In genomic region chr16:57995721-57996405, GRCh38 we compare ENCODE assay signal across 29 cellular contexts. TPM values are rescaled to one million over a fixed set of nuclear protein-coding genes. Genes with fewer than 3 reads are reported as not detected.
DNase-seq lines count a peak whose midpoint lies in the region; ATAC-seq and TF ChIP-seq lines count a peak whose summit lies in the region.
"Had no signal": no experiment of that assay in that cellular context is flagged by ENCODE, and none has a peak within 500 bp of the region (broad histone marks: within the 10 kb centered on the region; RNA-seq: fewer than 3 reads in every experiment).

No MANE protein-coding gene starts in this region.

- H3K4me3 ChIP-seq in NT2/D1 (ENCODE audit: insufficient read length, low read depth) (no peak overlapping the region), osteoblast (ENCODE audit: insufficient read depth, low read length) (no peak overlapping the region)
- H3K4me3 ChIP-seq in effector memory CD4-positive, alpha-beta T cell (ENCODE audit: insufficient read depth, low read depth, low read length, poor library complexity, severe bottlenecking), result no peak overlapping the region
- H3K4me3 ChIP-seq: heart left ventricle, lung, neural progenitor cell, right lobe of liver, SK-N-MC, uterus had no signal

- no peaks in the 10 kb centered on the region for H3K9me3 Mint-ChIP-seq in T-helper 2 cell treated with Interferon-gamma antibody and Interleukin-4, amounts not matched to agents 5 μg/mL and 100 μg/mL, for 36 hours
- H3K9me3 Mint-ChIP-seq: neural progenitor cell; stimulated activated naive B cell treated with anti-CD40 and anti-IgM and Interleukin-4, amounts not matched to agents 10 μg/mL and 1 μg/mL and 100 μg/mL, for 72 hours had no signal

- H3K36me3 ChIP-seq in NT2/D1 (ENCODE audit: insufficient read depth, insufficient read length, low read length) (peaks cover 40% of the 10 kb centered on the region), osteoblast (ENCODE audit: insufficient read depth, low read length) (peaks cover 35% of the 10 kb centered on the region)
- peaks cover 34% of the 10 kb centered on the region for H3K36me3 ChIP-seq in effector memory CD4-positive, alpha-beta T cell (ENCODE audit: control insufficient read depth, insufficient read depth, low read length)
- H3K36me3 ChIP-seq: neural progenitor cell, uterus had no signal

- peaks cover 20% of the 10 kb centered on the region for H3K79me2 ChIP-seq in osteoblast (ENCODE audit: insufficient read depth, low read length)

- peak overlapping the region; percentile 58 for H3K27ac ChIP-seq in effector memory CD4-positive, alpha-beta T cell (ENCODE audit: insufficient read depth, low read length, poor library complexity, severe bottlenecking)
- H3K27ac ChIP-seq in osteoblast (ENCODE audit: low read depth, low read length), result no peak overlapping the region
- H3K27ac ChIP-seq: neural progenitor cell, right lobe of liver, SK-N-MC, uterus, VCaP had no signal

- no peak overlapping the region for H3K4me3 Mint-ChIP-seq in T-helper 2 cell treated with Interferon-gamma antibody and Interleukin-4, amounts not matched to agents 5 μg/mL and 100 μg/mL, for 36 hours
- H3K4me3 Mint-ChIP-seq: activated CD8-positive, alpha-beta memory T cell treated with anti-CD3 and anti-CD28 coated beads, Interleukin-2, amount 10 ng/mL, durations not matched to agents 7 days and 5 days; neural progenitor cell; stimulated activated naive B cell treated with anti-CD40 and anti-IgM and Interleukin-4, amounts not matched to agents 10 μg/mL and 1 μg/mL and 100 μg/mL, for 72 hours had no signal

- H3K4me1 Mint-ChIP-seq in T-helper 2 cell treated with Interferon-gamma antibody and Interleukin-4, amounts not matched to agents 5 μg/mL and 100 μg/mL, for 36 hours (ENCODE audit: low read depth), result peaks cover 38% of the 10 kb centered on the region

- H4K20me1 ChIP-seq in osteoblast (ENCODE audit: insufficient read depth, low read length), result peaks cover 38% of the 10 kb centered on the region

- H3K9me3 ChIP-seq in NT2/D1 (ENCODE audit: insufficient read depth, low read length) (no peaks in the 10 kb centered on the region), osteoblast (ENCODE audit: low read depth, low read length) (no peaks in the 10 kb centered on the region)
- H3K9me3 ChIP-seq in effector memory CD4-positive, alpha-beta T cell (ENCODE audit: control insufficient read depth, low read length), result no peaks in the 10 kb centered on the region
- H3K9me3 ChIP-seq: heart left ventricle, right lobe of liver, uterus had no signal

- no peak overlapping the region for H3K4me2 ChIP-seq in osteoblast (ENCODE audit: insufficient read depth, low read length)
- H3K4me2 ChIP-seq: neural progenitor cell had no signal

- H3K27me3 ChIP-seq in NT2/D1 (ENCODE audit: insufficient read depth, insufficient read length) (no peaks in the 10 kb centered on the region), osteoblast (ENCODE audit: insufficient read depth, low read length) (no peaks in the 10 kb centered on the region)
- H3K27me3 ChIP-seq in effector memory CD4-positive, alpha-beta T cell (replicated peaks; ENCODE audit: control insufficient read depth, insufficient read depth, low read length, poor library complexity, severe bottlenecking), result no peaks in the 10 kb centered on the region
- H3K27me3 ChIP-seq: heart left ventricle, neural progenitor cell, right lobe of liver, uterus had no signal

- H3K4me1 ChIP-seq in NT2/D1 (ENCODE audit: insufficient read depth, insufficient read length) (peaks cover 28% of the 10 kb centered on the region), osteoblast (ENCODE audit: insufficient read depth, low read length) (peaks cover 13% of the 10 kb centered on the region)
- peaks cover 67% of the 10 kb centered on the region for H3K4me1 ChIP-seq in effector memory CD4-positive, alpha-beta T cell (ENCODE audit: control insufficient read depth, insufficient read depth, low read length, poor library complexity, severe bottlenecking)
- H3K4me1 ChIP-seq: uterus had no signal

- no peak for TF ChIP-seq CTCF in osteoblast (IDR thresholded peaks at IDR 0.05; ENCODE audit: extremely low read depth, low read depth, low read length)

- H3K36me3 Mint-ChIP-seq in T-helper 2 cell treated with Interferon-gamma antibody and Interleukin-4, amounts not matched to agents 5 μg/mL and 100 μg/mL, for 36 hours (ENCODE audit: low read depth), result peaks cover 37% of the 10 kb centered on the region

- H3K27me3 Mint-ChIP-seq in T-helper 2 cell treated with Interferon-gamma antibody and Interleukin-4, amounts not matched to agents 5 μg/mL and 100 μg/mL, for 36 hours (ENCODE audit: low read depth), result no peaks in the 10 kb centered on the region
- H3K27me3 Mint-ChIP-seq: activated CD8-positive, alpha-beta memory T cell treated with anti-CD3 and anti-CD28 coated beads, Interleukin-2, amount 10 ng/mL, durations not matched to agents 7 days and 5 days; stimulated activated naive B cell treated with anti-CD40 and anti-IgM and Interleukin-4, amounts not matched to agents 10 μg/mL and 1 μg/mL and 100 μg/mL, for 72 hours had no signal

- ATAC-seq in GM18907 (IDR thresholded peaks at IDR 0.05; ENCODE audit: unreplicated experiment), result no peak
- ATAC-seq: activated CD8-positive, alpha-beta memory T cell treated with anti-CD3 and anti-CD28 coated beads, Interleukin-2, amount 10 ng/mL, durations not matched to agents 7 days and 5 days; heart left ventricle; right lobe of liver; stimulated activated naive B cell treated with anti-CD40 and anti-IgM and Interleukin-4, amounts not matched to agents 10 μg/mL and 1 μg/mL and 100 μg/mL, for 72 hours had no signal

- H3K27ac Mint-ChIP-seq in T-helper 2 cell treated with Interferon-gamma antibody and Interleukin-4, amounts not matched to agents 5 μg/mL and 100 μg/mL, for 36 hours, result peak overlapping the region; percentile 31
- H3K27ac Mint-ChIP-seq: activated CD8-positive, alpha-beta memory T cell treated with anti-CD3 and anti-CD28 coated beads, Interleukin-2, amount 10 ng/mL, durations not matched to agents 7 days and 5 days; neural progenitor cell; stimulated activated naive B cell treated with anti-CD40 and anti-IgM and Interleukin-4, amounts not matched to agents 10 μg/mL and 1 μg/mL and 100 μg/mL, for 72 hours had no signal

- no peak for DNase-seq in T-helper 2 cell treated with Interferon-gamma antibody and Interleukin-4, amounts not matched to agents 5 μg/mL and 100 μg/mL, for 36 hours (ENCODE audit: low spot score)
- DNase-seq in T-helper 2 cell, result no peak
- DNase-seq in NT2/D1 (ENCODE audit: low read depth, low spot score), result no peak
- DNase-seq in effector memory CD4-positive, alpha-beta T cell, result no peak
- peak; percentile 62 for DNase-seq in osteoblast (ENCODE audit: insufficient read length, low spot score, missing footprints)
- no peak for DNase-seq in foreskin melanocyte
- DNase-seq in ecto neural progenitor cell (ENCODE audit: low spot score), result no peak
- DNase-seq: 8988T; activated CD4-positive, alpha-beta T cell treated with anti-CD3 and anti-CD28 coated beads for 4 hours; activated CD8-positive, alpha-beta memory T cell treated with anti-CD3 and anti-CD28 coated beads, Interleukin-2, amount 10 ng/mL, durations not matched to agents 7 days and 5 days; cerebellar nuclear complex; COR-L47; erythroblast; NCI-H1694; OCI-M1; stimulated activated CD4-positive, alpha-beta T cell treated with anti-CD3 and anti-CD28 coated beads, Interleukin-4, amount 100 ng/mL, for 4 hours; stimulated activated naive B cell treated with anti-CD40 and anti-IgM and Interleukin-4, amounts not matched to agents 10 μg/mL and 1 μg/mL and 100 μg/mL, for 72 hours; uterus had no signal

- peak overlapping the region; percentile 46 for H3K9ac ChIP-seq in NT2/D1 (ENCODE audit: insufficient read length, low read depth)
- H3K9ac ChIP-seq: neural progenitor cell had no signal

- H2AFZ ChIP-seq in osteoblast (ENCODE audit: low read length), result no peak overlapping the region
- H2AFZ ChIP-seq: neural progenitor cell had no signal

RNA-seq across cellular contexts. Expression of gene ZNF319, which starts 4.6 kb away (rescaled TPM):
- 4.3 and 5.6 TPM in 2 replicates for total RNA-seq in osteoblast

RNA-seq across cellular contexts. Expression of gene USB1, which starts 5.3 kb away (rescaled TPM):
- 17.7 and 19.2 TPM in 2 replicates for total RNA-seq in osteoblast

RNA-seq across cellular contexts. Expression of gene CNGB1, which starts 24.9 kb away (rescaled TPM):
- total RNA-seq in osteoblast, result not detected in 2 replicates
- total RNA-seq: activated CD8-positive, alpha-beta memory T cell treated with anti-CD3 and anti-CD28 coated beads, Interleukin-2, amount 10 ng/mL, durations not matched to agents 7 days and 5 days; G401; heart left ventricle; kidney epithelial cell; NCI-H460; posterior vena cava; right lobe of liver; uterus had no signal

RNA-seq across cellular contexts. Expression of gene MMP15, which starts 29.7 kb away (rescaled TPM):
- 7.7 and 9.4 TPM in 2 replicates for total RNA-seq in osteoblast
